1 cellular context compared by ENCODE assay signal in the genomic region with DNA sequence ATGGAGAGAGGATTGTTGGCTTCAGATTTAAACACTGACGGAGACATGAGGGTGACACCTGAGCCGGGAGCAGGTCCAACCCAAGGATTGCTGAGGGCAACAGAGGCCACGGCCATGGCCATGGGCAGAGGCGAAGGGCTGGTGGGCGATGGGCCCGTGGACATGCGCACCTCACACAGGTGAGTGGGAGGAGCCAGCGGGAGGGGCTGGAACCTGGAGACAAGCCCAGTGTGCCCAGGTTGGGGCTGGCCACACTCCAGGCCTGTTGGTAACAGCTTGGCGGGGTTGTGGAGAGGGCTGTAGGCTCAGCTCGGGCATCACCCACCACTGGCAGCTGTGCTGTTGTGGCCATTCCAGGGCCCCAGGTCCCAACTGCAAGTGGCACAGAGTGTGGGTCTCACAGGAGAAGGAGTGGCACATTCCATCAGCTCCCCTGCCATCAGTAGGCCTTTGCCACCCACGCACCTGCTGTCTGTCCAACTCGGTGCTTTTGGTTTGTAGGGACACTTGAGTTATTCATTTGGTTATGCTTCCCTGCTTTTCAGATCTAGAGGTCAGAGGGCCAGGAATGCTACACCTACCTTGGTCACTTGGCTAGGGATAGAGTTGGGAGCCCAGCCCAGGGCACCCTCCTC.
TF ChIP-seq lines count a peak whose summit lies in the region.

No MANE protein-coding gene starts in this region.

TF ChIP-seq in HepG2, 621 proteins besides CTCF, POLR2A, EP300 and RAD21:
- TF ChIP-seq AGO2 (optimal IDR thresholded peaks at IDR 0.05; ENCODE audit: low read depth, low read length) (peak; percentile 61), PPARG (CRISPR knock-in tag; conservative IDR thresholded peaks at IDR 0.05) (no peak)
